In the genomic region with DNA sequence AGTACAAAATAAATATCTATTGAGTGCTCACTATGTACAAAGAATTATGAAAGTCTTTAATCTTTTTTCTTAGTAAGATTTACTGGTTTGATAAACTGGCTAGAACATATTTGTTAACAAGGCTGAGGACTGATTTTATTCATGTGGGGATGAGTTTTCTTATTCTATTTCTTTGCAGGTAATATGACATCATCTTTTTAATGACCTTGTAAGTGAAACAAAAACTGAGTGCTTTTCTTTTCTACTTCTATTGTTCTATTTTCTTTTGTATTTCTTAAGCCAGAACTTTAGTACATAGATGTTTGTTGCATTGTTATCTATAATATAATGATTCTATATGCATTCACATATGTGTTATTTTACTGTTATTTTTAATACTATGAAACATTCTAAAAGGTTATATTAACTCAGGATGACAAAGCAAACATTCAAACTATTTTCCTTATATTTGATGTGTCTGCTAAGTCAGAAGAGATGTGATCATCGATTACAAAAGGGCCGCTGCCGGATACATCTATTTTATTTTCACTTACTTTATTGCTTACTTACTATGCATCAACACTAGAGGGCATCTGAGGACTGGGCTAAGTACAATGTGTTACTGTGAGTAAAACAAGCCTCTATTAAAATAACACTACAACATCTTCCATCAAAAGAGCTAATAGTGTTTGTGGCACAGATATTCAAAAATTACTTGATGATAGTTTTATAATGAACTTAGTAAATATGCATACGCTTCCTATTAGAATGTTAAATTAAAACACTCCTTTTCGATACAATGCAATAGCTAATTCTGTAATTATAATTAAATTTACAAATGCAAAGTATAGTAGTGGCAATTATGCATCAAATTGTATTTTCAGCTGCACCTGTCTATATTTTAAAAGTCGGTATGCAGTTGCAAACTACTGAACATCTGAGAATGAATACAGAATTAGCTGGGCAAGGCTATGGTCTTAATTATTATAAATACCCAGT, we compare ENCODE assay signal across 8 cellular contexts.
DNase-seq lines count a peak whose midpoint lies in the region; ATAC-seq, FAIRE-seq and TF ChIP-seq lines count a peak whose summit lies in the region.

No MANE protein-coding gene starts in this region.

- no peak overlapping the region for H3K9ac ChIP-seq in HepG2 (ENCODE audit: insufficient read depth, low read depth, low read length)

- CTCF ChIA-PET in HepG2 (lab: Yijun Ruan, JAX; ENCODE audit: low intra/inter-chr PET ratio, low total read pairs), result interaction anchor here (1.5 to 3.8 kb wide), 4 partner anchors 252 to 356 kb away, joined by 4 to 34 read pairs (median 12); no protein-coding TSS in a partner anchor

- POLR2A ChIA-PET in HepG2 (lab: Yijun Ruan, JAX), result no interaction called here

- H2AFZ ChIP-seq in HepG2 (ENCODE audit: low read length), result no peak overlapping the region

- H3K27me3 ChIP-seq in DOHH2 (ENCODE audit: control insufficient read depth, low read length), result peaks cover 12% of the 10 kb centered on the region; the same call in 1 of the 2 replicates
- H3K27me3 ChIP-seq in HepG2 (ENCODE audit: control insufficient read depth in 1 of 2, insufficient read depth in 2 of 2, low read length in 2 of 2), result no peaks in the 10 kb centered on the region

- no peak for TF ChIP-seq POLR2A in HepG2 (IDR thresholded peaks at IDR 0.05; ENCODE audit: insufficient read depth in 1 of 2, low read depth in 2 of 2, low read length in 2 of 2)

- no peak for TF ChIP-seq EP300 in HepG2 (IDR thresholded peaks at IDR 0.05; ENCODE audit: low read depth in 2 of 2, low read length in 2 of 2)
- TF ChIP-seq EP300 in HepG2 (CRISPR knock-in tag; IDR thresholded peaks at IDR 0.05; ENCODE audit: borderline replicate concordance), result no peak

- no TSS peak for BruUV-seq in HepG2 (replicated peaks; lab: Mats Ljungman, UMichigan)

- H3K27ac ChIP-seq in DOHH2 (ENCODE audit: low read depth, low read length), result no peak overlapping the region
- no peak overlapping the region for H3K27ac ChIP-seq in HepG2 (ENCODE audit: extremely low read length, insufficient read depth, low read length)

- peak overlapping the region; percentile 17; the same call in 1 of the 2 replicates for H3K4me2 ChIP-seq in DOHH2 (ENCODE audit: low read length)
- H3K4me2 ChIP-seq in HepG2 (ENCODE audit: low read depth, low read length), result no peak overlapping the region

- H4K20me1 ChIP-seq in DOHH2 (ENCODE audit: control insufficient read depth, insufficient read depth, low read depth, low read length) (no peaks in the 10 kb centered on the region), HepG2 (ENCODE audit: insufficient read depth, low read length) (no peaks in the 10 kb centered on the region)

- H3K4me3 ChIP-seq in DOHH2 (ENCODE audit: low read length) (no peak overlapping the region), HepG2 (replicated peaks in 1 of 3; ENCODE audit: insufficient read depth in 1 of 3, low read depth in 2 of 3, low read length in 3 of 3) (no peak overlapping the region)

- no peaks in the 10 kb centered on the region for H3K9me3 ChIP-seq in DOHH2 (ENCODE audit: control insufficient read depth, insufficient read depth, low read length)
- no peaks in the 10 kb centered on the region for H3K9me3 ChIP-seq in HepG2 (ENCODE audit: low read length)

- H3F3A ChIP-seq in DOHH2 (ENCODE audit: control insufficient read depth, insufficient read depth), result no peaks in the 10 kb centered on the region

- in situ Hi-C loops in HepG2 (cut with HindIII; ENCODE audit: extremely low pct_ligation_motif_present, low pct_unique_long_range_greater_than_20kb), result loop anchor here (5.0 kb wide), 2 partner anchors 276 to 356 kb away; no protein-coding TSS in a partner anchor

- peak; percentile 72 for TF ChIP-seq CTCF in DOHH2 (IDR thresholded peaks at IDR 0.05; ENCODE audit: low read depth, low read length, poor library complexity, severe bottlenecking)
- peak; percentile 73 for TF ChIP-seq CTCF in HepG2 (CRISPR knock-in tag; IDR thresholded peaks at IDR 0.05)

- ATAC-seq in GM19468 (IDR thresholded peaks at IDR 0.05; ENCODE audit: extremely low read depth, unreplicated experiment) (peak; percentile 41), HG03520 (IDR thresholded peaks at IDR 0.05; ENCODE audit: unreplicated experiment) (peak; percentile 80), HepG2 (peak; percentile 80), HG03025 (IDR thresholded peaks at IDR 0.05; ENCODE audit: low FRiP score, unreplicated experiment) (no peak)

- FAIRE-seq in HepG2 (lab: Jason Lieb, UNC), result peak; percentile 18

- WGBS in HepG2 (ENCODE audit: low lambda C conversion rate), result 11% methylated on average over 6 of the region's 6 CpGs

- H3K4me1 ChIP-seq in DOHH2 (ENCODE audit: control insufficient read depth, low read length) (0 out of 2 replicates have a peak, but pooled peaks cover 1% of the 10 kb centered on the region), HepG2 (ENCODE audit: insufficient read depth, low read length) (no peaks in the 10 kb centered on the region)

- DNase-seq in NOMO-1 treated with DMSO at 0.1 percent for 48 hours (lab: John Stamatoyannopoulos, UW; ENCODE audit: unreplicated experiment), result peak; percentile 59
- peak; percentile 71 for DNase-seq in cerebellar cortex (ENCODE audit: low spot score)
- DNase-seq in HepG2 (ENCODE audit: low spot score), result peak; percentile 41
- no peak for DNase-seq in activated CD4-positive, CD25-positive, alpha-beta regulatory T cell treated with anti-CD3 and anti-CD28 coated beads, Interleukin-2, amount 50 U/mL, for 72 hours

- peak; percentile 53; the same call in 1 of the 2 replicates for TF ChIP-seq RAD21 in HepG2 (CRISPR knock-in tag; IDR thresholded peaks at IDR 0.05)

- H3K36me3 ChIP-seq in DOHH2 (ENCODE audit: control insufficient read depth, low read length) (no peaks in the 10 kb centered on the region), HepG2 (replicated peaks in 1 of 2; ENCODE audit: control insufficient read depth in 1 of 2, insufficient read depth in 2 of 2, low read length in 2 of 2) (no peaks in the 10 kb centered on the region)

- no peaks in the 10 kb centered on the region for H3K9me2 ChIP-seq in DOHH2 (replicated peaks; ENCODE audit: control insufficient read depth, low read length)

- H3K79me2 ChIP-seq in DOHH2 (ENCODE audit: control insufficient read depth, low read length) (no peaks in the 10 kb centered on the region), HepG2 (ENCODE audit: insufficient read depth, low read length) (no peaks in the 10 kb centered on the region)

- intact Hi-C loops in HepG2 (cut with micrococcal nuclease; ENCODE audit: unreplicated experiment), result loop anchor here (1.0 to 5.0 kb wide), 4 partner anchors 106 to 356 kb away; no protein-coding TSS in a partner anchor

TF ChIP-seq in HepG2, 621 proteins besides CTCF, POLR2A, EP300 and RAD21:
- TF ChIP-seq MAFK (conservative IDR thresholded peaks at IDR 0.05 in 1 of 2, IDR thresholded peaks at IDR 0.05 in 1 of 2; ENCODE audit: low read length in 2 of 2) (no peak), STAG1 (CRISPR knock-in tag; IDR thresholded peaks at IDR 0.05) (peak; percentile 90), ATF7 (IDR thresholded peaks at IDR 0.05) (peak; percentile 84), ATF7 (CRISPR knock-in tag; IDR thresholded peaks at IDR 0.05) (no peak), SMC3 (IDR thresholded peaks at IDR 0.05; ENCODE audit: low read length) (peak; percentile 89)
